5 cellular contexts compared by ENCODE assay signal in genomic region chr17:19475800-19476199, GRCh38. TPM values are rescaled to one million over a fixed set of nuclear protein-coding genes. Genes with fewer than 3 reads are reported as not detected.
"Had no signal": no experiment of that assay in that cellular context is flagged by ENCODE, and none has a peak within 500 bp of the region (broad histone marks: within the 10 kb centered on the region; RNA-seq: fewer than 3 reads in every experiment).

No MANE protein-coding gene starts in this region.

RNA-seq across cellular contexts. Expression of gene SLC47A1, which starts 57.9 kb away (rescaled TPM):
- total RNA-seq: activated CD4-positive, alpha-beta T cell treated with anti-CD3 and anti-CD28 coated beads, Interleukin-2, amount 10 ng/mL, durations not matched to agents 24 days and 14 days; activated CD4-positive, alpha-beta T cell treated with anti-CD3 and anti-CD28 coated beads, Interleukin-2, amount 10 ng/mL, durations not matched to agents 7 days and 5 days; activated CD8-positive, alpha-beta T cell treated with anti-CD3 and anti-CD28 coated beads, Interleukin-2, amount 10 ng/mL, durations not matched to agents 7 days and 5 days; T-helper 17 cell; T-helper 2 cell treated with Interferon-gamma antibody and Interleukin-4, amounts not matched to agents 100 ng/mL and 5 ng/mL, for 36 hours had no signal
